In genomic region chr16:71845639-71846431, GRCh38 we compare ENCODE assay signal across 8 cellular contexts. TPM values are rescaled to one million over a fixed set of nuclear protein-coding genes. Genes with fewer than 3 reads are reported as not detected.
A peak's percentile ranks its signal among the peaks of the same experiment; 100 is the strongest.
DNase-seq lines count a peak whose midpoint lies in the region; ATAC-seq and TF ChIP-seq lines count a peak whose summit lies in the region.

ATXN1L (plus strand) TSS chr16:71845976; CDS start chr16:71849741, 3,765 bp downstream.

- ATAC-seq in GM23338 = peak; percentile 92
- peak; percentile 91 for ATAC-seq in RWPE2 (ENCODE audit: low read depth)

- H3K4me3 ChIP-seq in GM23338 (peak within 1 kb of the TSS; percentile 99), RWPE2 (ENCODE audit: severe bottlenecking) (peak within 1 kb of the TSS; percentile 96)

- H3K9me3 Mint-ChIP-seq in GM23338 = no peaks in the 10 kb centered on the region
- no peaks in the 10 kb centered on the region for H3K9me3 Mint-ChIP-seq in nephron progenitor cell
- H3K9me3 Mint-ChIP-seq in stimulated activated naive CD8-positive, alpha-beta T cell treated with anti-CD3 and anti-CD28 coated beads, Interleukin-15, Interleukin-2, amounts not matched to agents 100 ng/mL and 50 ng/mL, for 24 hours = no peaks in the 10 kb centered on the region

- H3K4me1 ChIP-seq in GM23338 (ENCODE audit: insufficient read depth) = peaks cover 6% of the 10 kb centered on the region
- peaks cover 6% of the 10 kb centered on the region for H3K4me1 ChIP-seq in RWPE2 (ENCODE audit: insufficient read depth, poor library complexity, severe bottlenecking)

- H3K27me3 ChIP-seq in GM23338 (ENCODE audit: insufficient read depth) (no peaks in the 10 kb centered on the region), RWPE2 (ENCODE audit: insufficient read depth, poor library complexity, severe bottlenecking) (no peaks in the 10 kb centered on the region)

- H3K27ac ChIP-seq in GM23338 (ENCODE audit: low read depth) (peak within 1 kb of the TSS; percentile 88), RWPE2 (ENCODE audit: poor library complexity, severe bottlenecking) (peak within 1 kb of the TSS; percentile 42)

- H3K27me3 Mint-ChIP-seq in GM23338 (ENCODE audit: insufficient read depth, low read depth, poor library complexity) (peaks cover 8% of the 10 kb centered on the region), nephron progenitor cell (ENCODE audit: low read depth, poor library complexity) (peaks cover 15% of the 10 kb centered on the region)
- H3K27me3 Mint-ChIP-seq in stimulated activated naive CD8-positive, alpha-beta T cell treated with anti-CD3 and anti-CD28 coated beads, Interleukin-15, Interleukin-2, amounts not matched to agents 100 ng/mL and 50 ng/mL, for 24 hours = no peaks in the 10 kb centered on the region

- H3F3A ChIP-seq in GM23338 (replicated peaks; ENCODE audit: low read depth) = no peaks in the 10 kb centered on the region; the same call in 1 of the 2 replicates

- H3K4me1 Mint-ChIP-seq in GM23338 (peaks cover 9% of the 10 kb centered on the region; the same call in 2 of the 3 replicates), nephron progenitor cell (peaks cover 18% of the 10 kb centered on the region)
- H3K4me1 Mint-ChIP-seq in stimulated activated naive CD8-positive, alpha-beta T cell treated with anti-CD3 and anti-CD28 coated beads, Interleukin-15, Interleukin-2, amounts not matched to agents 100 ng/mL and 50 ng/mL, for 24 hours (ENCODE audit: low read depth) = peaks cover 39% of the 10 kb centered on the region

- H4K20me1 ChIP-seq in GM23338 (replicated peaks; ENCODE audit: insufficient read depth) = peaks cover 6% of the 10 kb centered on the region

- TF ChIP-seq CTCF in GM23338 (conservative IDR thresholded peaks at IDR 0.05; ENCODE audit: low read depth in 2 of 2) (no peak), RWPE2 (IDR thresholded peaks at IDR 0.05; ENCODE audit: poor library complexity, severe bottlenecking) (no peak), nephron progenitor cell (IDR thresholded peaks at IDR 0.05) (no peak)

- peaks cover 24% of the 10 kb centered on the region for H3K36me3 Mint-ChIP-seq in GM23338 (ENCODE audit: low read depth)
- peaks cover 24% of the 10 kb centered on the region for H3K36me3 Mint-ChIP-seq in nephron progenitor cell (ENCODE audit: low read depth)
- peaks cover 24% of the 10 kb centered on the region for H3K36me3 Mint-ChIP-seq in stimulated activated naive CD8-positive, alpha-beta T cell treated with anti-CD3 and anti-CD28 coated beads, Interleukin-15, Interleukin-2, amounts not matched to agents 100 ng/mL and 50 ng/mL, for 24 hours (ENCODE audit: low read depth)

- peak; percentile 92 for DNase-seq in EH (ENCODE audit: low read depth)
- peak; percentile 94 for DNase-seq in GM23338 (ENCODE audit: low spot score)
- peak; percentile 86 to 88 for DNase-seq in Kasumi-1 (lab: John Stamatoyannopoulos, UW)
- peak; percentile 91 for DNase-seq in RWPE2 (ENCODE audit: low spot score)
- peak; percentile 90 for DNase-seq in activated effector memory CD4-positive, alpha-beta T cell treated with Interleukin-2 at 50 U/mL for 16 hours
- DNase-seq in fibroblast of the conjunctiva (ENCODE audit: low read depth) = peak; percentile 83
- DNase-seq in nephron progenitor cell = peak; percentile 92

- H3K4me2 ChIP-seq in GM23338 = peak within 1 kb of the TSS; percentile 100

- H3K27ac Mint-ChIP-seq in GM23338 = peak within 1 kb of the TSS; percentile 96
- H3K27ac Mint-ChIP-seq in nephron progenitor cell = peak within 1 kb of the TSS; percentile 90
- peak within 1 kb of the TSS; percentile 93 for H3K27ac Mint-ChIP-seq in stimulated activated naive CD8-positive, alpha-beta T cell treated with anti-CD3 and anti-CD28 coated beads, Interleukin-15, Interleukin-2, amounts not matched to agents 100 ng/mL and 50 ng/mL, for 24 hours

- H3K4me3 Mint-ChIP-seq in GM23338 (peak within 1 kb of the TSS; percentile 95), nephron progenitor cell (peak within 1 kb of the TSS; percentile 97)
- H3K4me3 Mint-ChIP-seq in stimulated activated naive CD8-positive, alpha-beta T cell treated with anti-CD3 and anti-CD28 coated beads, Interleukin-15, Interleukin-2, amounts not matched to agents 100 ng/mL and 50 ng/mL, for 24 hours = peak within 1 kb of the TSS; percentile 91

- H2AFZ ChIP-seq in GM23338 = peak within 1 kb of the TSS; percentile 86

- peaks cover 26% of the 10 kb centered on the region for H3K79me2 ChIP-seq in GM23338 (replicated peaks; ENCODE audit: insufficient read depth)

- H3K9me3 ChIP-seq in RWPE2 (ENCODE audit: severe bottlenecking) = no peaks in the 10 kb centered on the region

- no peaks in the 10 kb centered on the region for H3K36me3 ChIP-seq in GM23338 (ENCODE audit: insufficient read depth)
- peaks cover 34% of the 10 kb centered on the region for H3K36me3 ChIP-seq in RWPE2 (ENCODE audit: low read depth)

- H3K9me2 ChIP-seq in GM23338 (ENCODE audit: insufficient read depth) = no peaks in the 10 kb centered on the region

TF ChIP-seq in GM23338, 12 proteins besides CTCF, POLR2A, EP300 and RAD21 (continues in another document):
- TF ChIP-seq ZNF331 (CRISPR knock-in tag; IDR thresholded peaks at IDR 0.05; ENCODE audit: low read depth) = no peak
- TF ChIP-seq STAT1 (IDR thresholded peaks at IDR 0.05; ENCODE audit: unreplicated experiment) = no peak
- TF ChIP-seq JUNB (IDR thresholded peaks at IDR 0.05; ENCODE audit: unreplicated experiment) = no peak
- TF ChIP-seq NANOG (IDR thresholded peaks at IDR 0.05; ENCODE audit: borderline replicate concordance) = no peak; the same call in 1 of the 2 replicates
- no peak for TF ChIP-seq ZNF114 (CRISPR knock-in tag; IDR thresholded peaks at IDR 0.05)
- peak; percentile 100 for TF ChIP-seq CREB1 (CRISPR knock-in tag; IDR thresholded peaks at IDR 0.05; ENCODE audit: low read depth)
- no peak for TF ChIP-seq EZH2phosphoT487 (IDR thresholded peaks at IDR 0.05; ENCODE audit: unreplicated experiment)
- peak; percentile 64 for TF ChIP-seq ETS1 (IDR thresholded peaks at IDR 0.05)
- TF ChIP-seq POLR2AphosphoS5 (IDR thresholded peaks at IDR 0.05; ENCODE audit: low read depth) = peak; percentile 96
- TF ChIP-seq EZH2 (IDR thresholded peaks at IDR 0.05; ENCODE audit: low read depth, unreplicated experiment) = no peak
- TF ChIP-seq REST (IDR thresholded peaks at IDR 0.05; ENCODE audit: unreplicated experiment) = no peak

RNA-seq across cellular contexts. Expression of gene ATXN1L, which starts in this region (rescaled TPM):
- 22.1 and 23.7 TPM in 2 replicates for total RNA-seq in GM23338 (2014; rRNA removed; shearing (Covaris generic))
- polyA plus RNA-seq in GM23338 (2016; fragmentation: Nextera tagmentation; extraction: Ambion mirVana) = 7.5 and 8.5 TPM in 2 replicates

Comparison
In these comparisons a context has a peak if more than half of its experiments do, and no peak if none do; other contexts are left out.
1. Peak in every context shown above with its lines: DNase-seq, ATAC-seq, H3K4me3 ChIP-seq and H3K27ac ChIP-seq.